ENCODE assay signal across 8 cellular contexts in genomic region chr11:123742334-123742733, GRCh38. TPM values are rescaled to one million over a fixed set of nuclear protein-coding genes. Genes with fewer than 3 reads are reported as not detected.
DNase-seq lines count a peak whose midpoint lies in the region; ATAC-seq and TF ChIP-seq lines count a peak whose summit lies in the region.

No MANE protein-coding gene starts in this region.

- TF ChIP-seq POLR2A in breast epithelium (IDR thresholded peaks at IDR 0.05) = no peak

- H3K9me3 ChIP-seq in breast epithelium (no peaks in the 10 kb centered on the region), mucosa of stomach (ENCODE audit: control insufficient read depth, low read length) (no peaks in the 10 kb centered on the region)

- no peak overlapping the region for H3K27ac ChIP-seq in ACC112 (ENCODE audit: low read depth, low read length)
- H3K27ac ChIP-seq in breast epithelium = no peak overlapping the region

- peaks cover 15% of the 10 kb centered on the region for H3K4me1 ChIP-seq in ACC112 (ENCODE audit: control insufficient read depth, insufficient read depth, low read length, unreplicated experiment)
- peaks cover 0 to 8% of the 10 kb centered on the region in 2 donors for H3K4me1 ChIP-seq in breast epithelium
- peaks cover 12% of the 10 kb centered on the region for H3K4me1 ChIP-seq in mucosa of stomach (ENCODE audit: control insufficient read depth, insufficient read depth, low read length)

- no peak for DNase-seq in Jurkat, Clone E6-1 (ENCODE audit: low read depth, low spot score)
- no peak for DNase-seq in breast epithelium (ENCODE audit: low spot score in 2 of 2)
- no peak for DNase-seq in islet precursor cell
- DNase-seq in stimulated activated CD8-positive, alpha-beta memory T cell treated with anti-CD3 and anti-CD28 coated beads, Interleukin-4, amount 100 ng/mL, for 48 hours = no peak
- DNase-seq in COLO829 (ENCODE audit: low spot score) = no peak

- H3K36me3 ChIP-seq in ACC112 (ENCODE audit: insufficient read depth, low read length) (peaks cover 26% of the 10 kb centered on the region), breast epithelium (no peaks in the 10 kb centered on the region), mucosa of stomach (ENCODE audit: control insufficient read depth, insufficient read depth, low read length) (no peaks in the 10 kb centered on the region)

- H3K4me3 ChIP-seq in ACC112 (ENCODE audit: low read depth, low read length) (peak overlapping the region; percentile 84), breast epithelium (peak overlapping the region; percentile 82 to 98 (median 91)), mucosa of stomach (ENCODE audit: low read length) (peak overlapping the region; percentile 71)
- peak overlapping the region; percentile 88 for H3K4me3 ChIP-seq in Jurkat, Clone E6-1 (ENCODE audit: low read length)

- intact Hi-C loops in breast epithelium (cut with DNase I; ENCODE audit: low total_unique reads) = no loop called here

- H2AFZ ChIP-seq in ACC112 (ENCODE audit: low read length, unreplicated experiment) = peak overlapping the region; percentile 93

- H3K27me3 ChIP-seq in ACC112 (ENCODE audit: insufficient read depth, low read length) = peaks cover 6% of the 10 kb centered on the region; the same call in 1 of the 2 replicates
- H3K27me3 ChIP-seq in breast epithelium = no peaks in the 10 kb centered on the region
- no peaks in the 10 kb centered on the region for H3K27me3 ChIP-seq in mucosa of stomach (ENCODE audit: control insufficient read depth, insufficient read depth, low read length)

- no peak for TF ChIP-seq CTCF in breast epithelium (IDR thresholded peaks at IDR 0.05)

- H3K9ac ChIP-seq in mucosa of stomach (ENCODE audit: low read length) = no peak overlapping the region

- H3K79me2 ChIP-seq in ACC112 (ENCODE audit: control insufficient read depth, insufficient read depth, low read length, unreplicated experiment) = peaks cover 33% of the 10 kb centered on the region

- ATAC-seq in GM21515 (IDR thresholded peaks at IDR 0.05; ENCODE audit: unreplicated experiment) = no peak

RNA-seq across cellular contexts. Expression of gene ZNF202, which starts 0.9 kb away (rescaled TPM):
- polyA plus RNA-seq in Jurkat, Clone E6-1 (2012; ENCODE audit: insufficient read depth, insufficient read length) = 14.6 TPM
- total RNA-seq in breast epithelium = 10 to 100 TPM in 2 of 3 donors, 1 to 10 TPM in 1; 7.0 to 12.9 (median 12.1) TPM

RNA-seq across cellular contexts. Expression of gene OR6X1, which starts 12.0 kb away (rescaled TPM):
- polyA plus RNA-seq in Jurkat, Clone E6-1 (2012; ENCODE audit: insufficient read depth, insufficient read length) = not detected
- total RNA-seq in breast epithelium = not detected
